8 cellular contexts compared by ENCODE assay signal in genomic region chr5:141877478-141878185, GRCh38. TPM values are rescaled to one million over a fixed set of nuclear protein-coding genes. Genes with fewer than 3 reads are reported as not detected.
DNase-seq lines count a peak whose midpoint lies in the region; ATAC-seq, FAIRE-seq and TF ChIP-seq lines count a peak whose summit lies in the region.

No MANE protein-coding gene starts in this region.

- no peaks in the 10 kb centered on the region for H3K79me2 ChIP-seq in GM12878 (ENCODE audit: control insufficient read depth, insufficient read depth, low read length)

- intact Hi-C loops in GM12878 (cut with micrococcal nuclease; ENCODE audit: unreplicated experiment), result loop anchor here (5.0 to 10.0 kb wide), 2 partner anchors 65 to 267 kb away; no protein-coding TSS in a partner anchor

- H3K4me3 ChIP-seq in CD4-positive, CD25-positive, alpha-beta regulatory T cell (ENCODE audit: low read depth, low read length), result peak overlapping the region; percentile 31
- no peak overlapping the region for H3K4me3 ChIP-seq in GM12878

- H2AFZ ChIP-seq in GM12878 (ENCODE audit: control insufficient read depth, low read depth, low read length), result no peak overlapping the region

- CTCF ChIA-PET in GM12878 (lab: Yijun Ruan, JAX), result interaction anchor here (1.0 to 7.3 kb wide), 4 partner anchors 63 to 185 kb away, joined by 3 to 97 read pairs (median 75); no protein-coding TSS in a partner anchor

- H3K27me3 Mint-ChIP-seq in CD4-positive, CD25-positive, alpha-beta regulatory T cell, result peaks cover 76% of the 10 kb centered on the region
- H3K27me3 Mint-ChIP-seq in stimulated activated naive CD8-positive, alpha-beta T cell treated with anti-CD3 and anti-CD28 coated beads, Interleukin-15, Interleukin-2, amounts not matched to agents 100 ng/mL and 50 ng/mL, for 24 hours, result peaks cover 70% of the 10 kb centered on the region

- H3K27ac Mint-ChIP-seq in CD4-positive, CD25-positive, alpha-beta regulatory T cell, result no peak overlapping the region
- H3K27ac Mint-ChIP-seq in stimulated activated naive CD8-positive, alpha-beta T cell treated with anti-CD3 and anti-CD28 coated beads, Interleukin-15, Interleukin-2, amounts not matched to agents 100 ng/mL and 50 ng/mL, for 24 hours, result no peak overlapping the region

- SMC1A ChIA-PET in GM12878 (lab: Charles Lee; ENCODE audit: uncharacterized antibody, unreplicated experiment), result interaction anchor here (0.7 to 3.0 kb wide), 3 partner anchors 14 to 175 kb away, joined by 3 to 22 read pairs (median 5); no protein-coding TSS in a partner anchor

- 0 out of 2 replicates have a peak, but pooled peaks cover 3% of the 10 kb centered on the region for H4K20me1 ChIP-seq in GM12878 (ENCODE audit: control insufficient read depth, insufficient read depth)

- no peak overlapping the region for H3K9ac ChIP-seq in GM12878 (ENCODE audit: control insufficient read depth, insufficient read depth, low read length)

- H3K27ac ChIP-seq in CD4-positive, CD25-positive, alpha-beta regulatory T cell (ENCODE audit: insufficient read depth, low read length, poor library complexity, severe bottlenecking), result no peak overlapping the region
- no peak overlapping the region for H3K27ac ChIP-seq in GM12878 (ENCODE audit: control insufficient read depth, insufficient read depth)

- peaks cover 31% of the 10 kb centered on the region for H3K27me3 ChIP-seq in CD4-positive, CD25-positive, alpha-beta regulatory T cell (ENCODE audit: control insufficient read depth, insufficient read depth, low read length)
- peaks cover 22 to 29% of the 10 kb centered on the region in 2 experiments for H3K27me3 ChIP-seq in GM12878 (replicated peaks in 1 of 2; ENCODE audit: control insufficient read depth in 2 of 2, insufficient read depth in 2 of 2, low read length in 1 of 2)

- no peaks in the 10 kb centered on the region for H3K36me3 Mint-ChIP-seq in CD4-positive, CD25-positive, alpha-beta regulatory T cell
- H3K36me3 Mint-ChIP-seq in stimulated activated naive CD8-positive, alpha-beta T cell treated with anti-CD3 and anti-CD28 coated beads, Interleukin-15, Interleukin-2, amounts not matched to agents 100 ng/mL and 50 ng/mL, for 24 hours (ENCODE audit: low read depth), result no peaks in the 10 kb centered on the region

- H3K9me3 ChIP-seq in CD4-positive, CD25-positive, alpha-beta regulatory T cell (ENCODE audit: control insufficient read depth in 2 of 2, low read length in 2 of 2), result no peaks in the 10 kb centered on the region
- no peaks in the 10 kb centered on the region for H3K9me3 ChIP-seq in GM12878 (replicated peaks; ENCODE audit: control insufficient read depth, insufficient read depth, low read length)

- FAIRE-seq in GM12878 (lab: Jason Lieb, UNC), result no peak

- no peak for ATAC-seq in CD4-positive, CD25-positive, alpha-beta regulatory T cell (ENCODE audit: low read depth in 2 of 2)
- ATAC-seq in GM12878 (no peak), left lobe of liver (no peak), GM18502 (IDR thresholded peaks at IDR 0.05; ENCODE audit: poor library complexity, unreplicated experiment) (no peak), GM19023 (IDR thresholded peaks at IDR 0.05; ENCODE audit: unreplicated experiment) (no peak)

- H3K9me3 Mint-ChIP-seq in CD4-positive, CD25-positive, alpha-beta regulatory T cell, result peaks cover 0 to 3% (median 0%) of the 10 kb centered on the region in 7 donors
- H3K9me3 Mint-ChIP-seq in stimulated activated naive CD8-positive, alpha-beta T cell treated with anti-CD3 and anti-CD28 coated beads, Interleukin-15, Interleukin-2, amounts not matched to agents 100 ng/mL and 50 ng/mL, for 24 hours, result no peaks in the 10 kb centered on the region

- TF ChIP-seq RAD21 in GM12878 (IDR thresholded peaks at IDR 0.05; ENCODE audit: insufficient read depth, low read depth, low read length), result no peak

- H3K36me3 ChIP-seq in CD4-positive, CD25-positive, alpha-beta regulatory T cell (ENCODE audit: control insufficient read depth, insufficient read depth, low read length), result no peaks in the 10 kb centered on the region
- no peaks in the 10 kb centered on the region for H3K36me3 ChIP-seq in GM12878 (ENCODE audit: control insufficient read depth in 2 of 2, insufficient read depth in 2 of 2, low read length in 1 of 2)

- peak overlapping the region; percentile 64 to 81 (median 76) for H3K4me3 Mint-ChIP-seq in CD4-positive, CD25-positive, alpha-beta regulatory T cell
- peak overlapping the region; percentile 67 for H3K4me3 Mint-ChIP-seq in stimulated activated naive CD8-positive, alpha-beta T cell treated with anti-CD3 and anti-CD28 coated beads, Interleukin-15, Interleukin-2, amounts not matched to agents 100 ng/mL and 50 ng/mL, for 24 hours

- POLR2A ChIA-PET in GM12878 (lab: Charles Lee), result no interaction called here

- 4% methylated on average over 37 of the region's 55 CpGs for WGBS in GM12878 (ENCODE audit: insufficient coverage, insufficient replicate concordance, low lambda C conversion rate, missing lambda C conversion rate)

- peaks cover 0 to 50% (median 19%) of the 10 kb centered on the region in 4 donors for H3K4me1 Mint-ChIP-seq in CD4-positive, CD25-positive, alpha-beta regulatory T cell
- H3K4me1 Mint-ChIP-seq in stimulated activated naive CD8-positive, alpha-beta T cell treated with anti-CD3 and anti-CD28 coated beads, Interleukin-15, Interleukin-2, amounts not matched to agents 100 ng/mL and 50 ng/mL, for 24 hours (ENCODE audit: low read depth), result peaks cover 20% of the 10 kb centered on the region

- TF ChIP-seq EP300 in GM12878 (IDR thresholded peaks at IDR 0.05; ENCODE audit: borderline replicate concordance in 1 of 2, control insufficient read depth in 1 of 2, low read depth in 2 of 2, low read length in 2 of 2), result no peak

- no peak for TF ChIP-seq CTCF in GM12878 (IDR thresholded peaks at IDR 0.05 in 2 of 3, conservative IDR thresholded peaks at IDR 0.05 in 1 of 3; ENCODE audit: control insufficient read depth in 2 of 3, extremely low read depth in 1 of 3, insufficient read depth in 1 of 3, low read depth in 3 of 3, low read length in 3 of 3)

- no peak overlapping the region; the same call in 1 of the 2 replicates for H3K4me2 ChIP-seq in GM12878 (ENCODE audit: control insufficient read depth, insufficient read depth)

- in situ Hi-C loops in GM12878 (cut with MboI), result no loop called here

- RAD21 ChIA-PET in GM12878 (lab: Charles Lee; ENCODE audit: unreplicated experiment), result interaction anchor here (1.9 to 5.0 kb wide), 4 partner anchors 53 to 184 kb away, joined by 6 to 67 read pairs (median 39); no protein-coding TSS in a partner anchor

- DNase-seq in CD4-positive, CD25-positive, alpha-beta regulatory T cell, result peak in 2 of 3 donors; percentile 18 to 24
- peak; percentile 39 for DNase-seq in NCI-H345 (lab: John Stamatoyannopoulos, UW)
- no peak for DNase-seq in GM12878 (ENCODE audit: low read depth, low spot score)
- DNase-seq in left lobe of liver (ENCODE audit: low spot score), result peak; percentile 54
- DNase-seq in NCI-H2081 treated with DMSO at 0.1 percent for 48 hours (lab: John Stamatoyannopoulos, UW), result no peak

- H3K4me1 ChIP-seq in CD4-positive, CD25-positive, alpha-beta regulatory T cell (ENCODE audit: control insufficient read depth, insufficient read depth, low read length, poor library complexity, severe bottlenecking), result peaks cover 44% of the 10 kb centered on the region
- peaks cover 37% of the 10 kb centered on the region for H3K4me1 ChIP-seq in GM12878 (ENCODE audit: control insufficient read depth, insufficient read depth, low read length)

- TF ChIP-seq POLR2A in GM12878 (IDR thresholded peaks at IDR 0.05; ENCODE audit: low read depth, low read length), result no peak

- no TSS peak for BruUV-seq in GM12878 (replicated peaks; lab: Mats Ljungman, UMichigan)

RNA-seq across cellular contexts. Expression of gene PCDH1, which starts 0.6 kb away (rescaled TPM):
- 0.20 TPM for total RNA-seq in CD4-positive, CD25-positive, alpha-beta regulatory T cell
- 1 to 10 TPM; 1.3 to 2.6 (median 1.8) TPM for polyA plus RNA-seq in CD4-positive, CD25-positive, alpha-beta regulatory T cell
- 0.15 and 1.3 TPM in 2 replicates for total RNA-seq in GM12878 (2013; cell fraction: nucleolus; rRNA removed)
- total RNA-seq in GM12878 (2014; rRNA removed) (0.11 TPM in 1 of 2 replicates, not detected in the other), GM12878 (2014; rRNA removed; fragmentation: Illumina TruSeq; extraction: Trizol) (not detected in 2 replicates), GM12878 (2021) (0.27 and 0.36 TPM in 2 replicates), left lobe of liver (33.2 TPM)
- not detected for polyA plus RNA-seq in GM12878 (2011; ENCODE audit: low read depth)
- polyA plus RNA-seq in GM12878 (2011; rRNA removed) (0.07 TPM in 1 of 2 replicates, not detected in the other), GM12878 (2014; fragmentation: Illumina TruSeq; extraction: Trizol) (0.16 TPM in 1 of 2 replicates, not detected in the other), GM12878 (2014; fragmentation: Nextera tagmentation; extraction: Ambion mirVana) (not detected), GM12878 (2014; rRNA removed) (0.10 TPM in 1 of 2 replicates, not detected in the other), GM12878 (2016; fragmentation: Nextera tagmentation; extraction: Ambion mirVana) (under 1 TPM in 1 of 2 experiments, not detected in 1; 0.16 TPM)
- polyA plus RNA-seq in GM12878 (2011; cell fraction: cytosol; rRNA removed), result 0.12 TPM in 2 replicates
- polyA plus RNA-seq in GM12878 (2011; cell fraction: nucleus; rRNA removed), result 0.10 and 0.12 TPM in 2 replicates
- 0.04 and 0.11 TPM in 2 replicates for polyA plus RNA-seq in GM12878 (2012)
- polyA minus RNA-seq in GM12878 (2011; rRNA and poly(A)+ RNA removed), result 0.26 and 0.73 TPM in 2 replicates
- polyA minus RNA-seq in GM12878 (2011; cell fraction: cytosol; rRNA and poly(A)+ RNA removed), result not detected in 2 replicates
- not detected in 2 replicates for polyA minus RNA-seq in GM12878 (2011; cell fraction: nucleus; rRNA and poly(A)+ RNA removed)

RNA-seq across cellular contexts. Expression of gene DELE1, which starts 46.0 kb away (rescaled TPM):
- total RNA-seq in CD4-positive, CD25-positive, alpha-beta regulatory T cell, result 88.7 TPM
- 10 to 100 TPM; 31.3 to 50.4 (median 34.3) TPM for polyA plus RNA-seq in CD4-positive, CD25-positive, alpha-beta regulatory T cell
- 148 and 153 TPM in 2 replicates for total RNA-seq in GM12878 (2013; cell fraction: nucleolus; rRNA removed)
- total RNA-seq in GM12878 (2014; rRNA removed) (58.1 and 60.3 TPM in 2 replicates), GM12878 (2014; rRNA removed; fragmentation: Illumina TruSeq; extraction: Trizol) (39.0 and 42.0 TPM in 2 replicates), GM12878 (2021) (62.9 and 63.2 TPM in 2 replicates), left lobe of liver (37.8 TPM)
- polyA plus RNA-seq in GM12878 (2011; ENCODE audit: low read depth), result 31.0 TPM
- polyA plus RNA-seq in GM12878 (2011; rRNA removed) (46.4 and 71.4 TPM in 2 replicates), GM12878 (2014; fragmentation: Illumina TruSeq; extraction: Trizol) (30.2 and 53.2 TPM in 2 replicates), GM12878 (2014; fragmentation: Nextera tagmentation; extraction: Ambion mirVana) (10 to 100 TPM; 18.9 to 21.4 TPM), GM12878 (2014; rRNA removed) (69.4 and 71.2 TPM in 2 replicates), GM12878 (2016; fragmentation: Nextera tagmentation; extraction: Ambion mirVana) (10 to 100 TPM; 37.8 to 37.9 TPM)
- 84.2 and 98.9 TPM in 2 replicates for polyA plus RNA-seq in GM12878 (2011; cell fraction: cytosol; rRNA removed)
- polyA plus RNA-seq in GM12878 (2011; cell fraction: nucleus; rRNA removed), result 223 and 258 TPM in 2 replicates
- polyA plus RNA-seq in GM12878 (2012), result 50.8 and 50.9 TPM in 2 replicates
- polyA minus RNA-seq in GM12878 (2011; rRNA and poly(A)+ RNA removed), result 48.9 and 72.9 TPM in 2 replicates
- polyA minus RNA-seq in GM12878 (2011; cell fraction: cytosol; rRNA and poly(A)+ RNA removed), result 19.4 and 27.2 TPM in 2 replicates
- 43.5 and 49.6 TPM in 2 replicates for polyA minus RNA-seq in GM12878 (2011; cell fraction: nucleus; rRNA and poly(A)+ RNA removed)

Comparison
In these comparisons a context has a peak if more than half of its experiments do, and no peak if none do; other contexts are left out.
1. DNase-seq: peak in CD4-positive, CD25-positive, alpha-beta regulatory T cell (2 of 3), NCI-H345 (single experiment) and left lobe of liver (single experiment); none in GM12878 (single experiment) and NCI-H2081 treated with DMSO at 0.1 percent for 48 hours (single experiment).
2. RNA of gene PCDH1, which starts 0.6 kb away (total RNA-seq): 33.2 TPM in left lobe of liver (single experiment); 0.20 TPM in CD4-positive, CD25-positive, alpha-beta regulatory T cell (single experiment) and 0.11 to 1.3 TPM in GM12878; every median in the first group is over 10 times any median in the second.